ENCODE assay signal across 1 cellular context in the genomic region with DNA sequence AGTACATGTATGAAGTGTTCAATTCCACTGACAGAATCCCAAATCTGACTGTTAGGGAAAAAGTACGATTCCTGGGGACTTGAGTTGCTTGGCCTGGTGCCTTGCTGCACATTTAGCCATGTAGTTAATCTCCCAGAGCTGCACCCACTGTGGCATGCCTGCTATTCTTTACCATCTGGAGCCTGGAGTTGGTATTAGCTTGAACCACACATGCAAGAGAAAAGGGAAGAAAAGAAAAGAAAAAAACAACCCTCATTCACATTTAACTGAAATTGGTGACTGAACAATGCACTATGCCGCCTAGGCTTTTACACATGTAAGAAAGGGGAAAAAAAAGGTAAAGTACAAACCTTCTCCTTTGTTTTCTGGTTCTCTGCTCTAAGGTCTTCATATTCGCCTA.
TF ChIP-seq lines count a peak whose summit lies in the region.

No MANE protein-coding gene starts in this region.

TF ChIP-seq in H1, 55 proteins besides CTCF, POLR2A, EP300 and RAD21 (continued from another document):
- TF ChIP-seq, protein P1, sequence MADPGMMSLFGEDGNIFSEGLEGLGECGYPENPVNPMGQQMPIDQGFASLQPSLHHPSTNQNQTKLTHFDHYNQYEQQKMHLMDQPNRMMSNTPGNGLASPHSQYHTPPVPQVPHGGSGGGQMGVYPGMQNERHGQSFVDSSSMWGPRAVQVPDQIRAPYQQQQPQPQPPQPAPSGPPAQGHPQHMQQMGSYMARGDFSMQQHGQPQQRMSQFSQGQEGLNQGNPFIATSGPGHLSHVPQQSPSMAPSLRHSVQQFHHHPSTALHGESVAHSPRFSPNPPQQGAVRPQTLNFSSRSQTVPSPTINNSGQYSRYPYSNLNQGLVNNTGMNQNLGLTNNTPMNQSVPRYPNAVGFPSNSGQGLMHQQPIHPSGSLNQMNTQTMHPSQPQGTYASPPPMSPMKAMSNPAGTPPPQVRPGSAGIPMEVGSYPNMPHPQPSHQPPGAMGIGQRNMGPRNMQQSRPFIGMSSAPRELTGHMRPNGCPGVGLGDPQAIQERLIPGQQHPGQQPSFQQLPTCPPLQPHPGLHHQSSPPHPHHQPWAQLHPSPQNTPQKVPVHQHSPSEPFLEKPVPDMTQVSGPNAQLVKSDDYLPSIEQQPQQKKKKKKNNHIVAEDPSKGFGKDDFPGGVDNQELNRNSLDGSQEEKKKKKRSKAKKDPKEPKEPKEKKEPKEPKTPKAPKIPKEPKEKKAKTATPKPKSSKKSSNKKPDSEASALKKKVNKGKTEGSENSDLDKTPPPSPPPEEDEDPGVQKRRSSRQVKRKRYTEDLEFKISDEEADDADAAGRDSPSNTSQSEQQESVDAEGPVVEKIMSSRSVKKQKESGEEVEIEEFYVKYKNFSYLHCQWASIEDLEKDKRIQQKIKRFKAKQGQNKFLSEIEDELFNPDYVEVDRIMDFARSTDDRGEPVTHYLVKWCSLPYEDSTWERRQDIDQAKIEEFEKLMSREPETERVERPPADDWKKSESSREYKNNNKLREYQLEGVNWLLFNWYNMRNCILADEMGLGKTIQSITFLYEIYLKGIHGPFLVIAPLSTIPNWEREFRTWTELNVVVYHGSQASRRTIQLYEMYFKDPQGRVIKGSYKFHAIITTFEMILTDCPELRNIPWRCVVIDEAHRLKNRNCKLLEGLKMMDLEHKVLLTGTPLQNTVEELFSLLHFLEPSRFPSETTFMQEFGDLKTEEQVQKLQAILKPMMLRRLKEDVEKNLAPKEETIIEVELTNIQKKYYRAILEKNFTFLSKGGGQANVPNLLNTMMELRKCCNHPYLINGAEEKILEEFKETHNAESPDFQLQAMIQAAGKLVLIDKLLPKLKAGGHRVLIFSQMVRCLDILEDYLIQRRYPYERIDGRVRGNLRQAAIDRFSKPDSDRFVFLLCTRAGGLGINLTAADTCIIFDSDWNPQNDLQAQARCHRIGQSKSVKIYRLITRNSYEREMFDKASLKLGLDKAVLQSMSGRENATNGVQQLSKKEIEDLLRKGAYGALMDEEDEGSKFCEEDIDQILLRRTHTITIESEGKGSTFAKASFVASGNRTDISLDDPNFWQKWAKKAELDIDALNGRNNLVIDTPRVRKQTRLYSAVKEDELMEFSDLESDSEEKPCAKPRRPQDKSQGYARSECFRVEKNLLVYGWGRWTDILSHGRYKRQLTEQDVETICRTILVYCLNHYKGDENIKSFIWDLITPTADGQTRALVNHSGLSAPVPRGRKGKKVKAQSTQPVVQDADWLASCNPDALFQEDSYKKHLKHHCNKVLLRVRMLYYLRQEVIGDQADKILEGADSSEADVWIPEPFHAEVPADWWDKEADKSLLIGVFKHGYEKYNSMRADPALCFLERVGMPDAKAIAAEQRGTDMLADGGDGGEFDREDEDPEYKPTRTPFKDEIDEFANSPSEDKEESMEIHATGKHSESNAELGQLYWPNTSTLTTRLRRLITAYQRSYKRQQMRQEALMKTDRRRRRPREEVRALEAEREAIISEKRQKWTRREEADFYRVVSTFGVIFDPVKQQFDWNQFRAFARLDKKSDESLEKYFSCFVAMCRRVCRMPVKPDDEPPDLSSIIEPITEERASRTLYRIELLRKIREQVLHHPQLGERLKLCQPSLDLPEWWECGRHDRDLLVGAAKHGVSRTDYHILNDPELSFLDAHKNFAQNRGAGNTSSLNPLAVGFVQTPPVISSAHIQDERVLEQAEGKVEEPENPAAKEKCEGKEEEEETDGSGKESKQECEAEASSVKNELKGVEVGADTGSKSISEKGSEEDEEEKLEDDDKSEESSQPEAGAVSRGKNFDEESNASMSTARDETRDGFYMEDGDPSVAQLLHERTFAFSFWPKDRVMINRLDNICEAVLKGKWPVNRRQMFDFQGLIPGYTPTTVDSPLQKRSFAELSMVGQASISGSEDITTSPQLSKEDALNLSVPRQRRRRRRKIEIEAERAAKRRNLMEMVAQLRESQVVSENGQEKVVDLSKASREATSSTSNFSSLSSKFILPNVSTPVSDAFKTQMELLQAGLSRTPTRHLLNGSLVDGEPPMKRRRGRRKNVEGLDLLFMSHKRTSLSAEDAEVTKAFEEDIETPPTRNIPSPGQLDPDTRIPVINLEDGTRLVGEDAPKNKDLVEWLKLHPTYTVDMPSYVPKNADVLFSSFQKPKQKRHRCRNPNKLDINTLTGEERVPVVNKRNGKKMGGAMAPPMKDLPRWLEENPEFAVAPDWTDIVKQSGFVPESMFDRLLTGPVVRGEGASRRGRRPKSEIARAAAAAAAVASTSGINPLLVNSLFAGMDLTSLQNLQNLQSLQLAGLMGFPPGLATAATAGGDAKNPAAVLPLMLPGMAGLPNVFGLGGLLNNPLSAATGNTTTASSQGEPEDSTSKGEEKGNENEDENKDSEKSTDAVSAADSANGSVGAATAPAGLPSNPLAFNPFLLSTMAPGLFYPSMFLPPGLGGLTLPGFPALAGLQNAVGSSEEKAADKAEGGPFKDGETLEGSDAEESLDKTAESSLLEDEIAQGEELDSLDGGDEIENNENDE (IDR thresholded peaks at IDR 0.05; ENCODE audit: insufficient replicate concordance, low read length) = no peak
- no peak for TF ChIP-seq HDAC6 (IDR thresholded peaks at IDR 0.05; ENCODE audit: low read depth, low read length)
